In genomic region chr10:118781536-118781935, GRCh38 we compare ENCODE assay signal across 25 cellular contexts.
"Had no signal": no experiment of that assay in that cellular context is flagged by ENCODE, and none has a peak within 500 bp of the region (broad histone marks: within the 10 kb centered on the region; RNA-seq: fewer than 3 reads in every experiment).

No MANE protein-coding gene starts in this region.

- H3K9me3 ChIP-seq: neutrophil, pancreas, prostate gland, right atrium auricular region, right lobe of liver, sigmoid colon, thoracic aorta, thyroid gland, tibial nerve, upper lobe of left lung had no signal

- H3K9ac ChIP-seq: neural progenitor cell had no signal

- DNase-seq: naive thymus-derived CD4-positive, alpha-beta T cell; natural killer cell; nucleus accumbens; pancreas; retina; right lobe of liver; sigmoid colon; small intestine; stimulated activated CD4-positive, alpha-beta T cell treated with anti-CD3 and anti-CD28 coated beads, Interleukin-15, amount 100 ng/mL, for 24 hours; stimulated activated CD4-positive, alpha-beta T cell treated with anti-CD3 and anti-CD28 coated beads, Interleukin-2, amount 100 ng/mL, for 24 hours; stimulated activated CD4-positive, alpha-beta T cell treated with anti-CD3 and anti-CD28 coated beads, Interleukin-2, amount 100 ng/mL, for 48 hours; stimulated activated CD4-positive, alpha-beta T cell treated with anti-CD3 and anti-CD28 coated beads, Interleukin-4, amount 100 ng/mL, for 24 hours; stimulated activated naive B cell treated with anti-CD40 and anti-IgM and Interleukin-4, amounts not matched to agents 10 μg/mL and 1 μg/mL and 100 μg/mL, for 72 hours; stimulated activated naive CD4-positive, alpha-beta T cell treated with Interleukin-2 at 50 U/mL for 16 hours; stomach; thyroid gland; trophoblast cell; upper lobe of left lung had no signal

- H3K27me3 ChIP-seq: neural progenitor cell, neutrophil, pancreas, right atrium auricular region, right lobe of liver, sigmoid colon, stomach, thyroid gland, tibial nerve, upper lobe of left lung had no signal

- ATAC-seq: naive thymus-derived CD4-positive, alpha-beta T cell; natural killer cell; pancreas; right lobe of liver; stimulated activated effector memory CD8-positive, alpha-beta T cell treated with anti-CD3 and anti-CD28 coated beads, Interleukin-12 subunit alpha, Interleukin-12 subunit beta, amount 100 ng/mL, for 72 hours; stimulated activated naive B cell treated with anti-CD40 and anti-IgM and Interleukin-4, amounts not matched to agents 10 μg/mL and 1 μg/mL and 100 μg/mL, for 72 hours had no signal

- H3K4me2 ChIP-seq: neural progenitor cell had no signal

- H2AFZ ChIP-seq: neural progenitor cell had no signal

- H3K4me3 ChIP-seq: neural progenitor cell, pancreas, prostate gland, right atrium auricular region, right lobe of liver, sigmoid colon, stomach, thoracic aorta, thyroid gland, tibial nerve, upper lobe of left lung had no signal

- H3K4me1 ChIP-seq: neural progenitor cell, pancreas, prostate gland, right atrium auricular region, sigmoid colon, stomach, thyroid gland, tibial nerve, upper lobe of left lung had no signal

- H3K27ac ChIP-seq: neural progenitor cell, neutrophil, pancreas, prostate gland, right atrium auricular region, right lobe of liver, sigmoid colon, stomach, thoracic aorta, thyroid gland, tibial nerve, upper lobe of left lung had no signal

- H3K36me3 ChIP-seq: neural progenitor cell, neutrophil, pancreas, prostate gland, right atrium auricular region, right lobe of liver, sigmoid colon, stomach, thoracic aorta, thyroid gland, tibial nerve, upper lobe of left lung had no signal
